Comparison of ENCODE assay signal across 21 cellular contexts in genomic region chr1:43334453-43335205, GRCh38. TPM values are rescaled to one million over a fixed set of nuclear protein-coding genes. Genes with fewer than 3 reads are reported as not detected.
"Had no signal": no experiment of that assay in that cellular context is flagged by ENCODE, and none has a peak within 500 bp of the region (broad histone marks: within the 10 kb centered on the region; RNA-seq: fewer than 3 reads in every experiment).

No MANE protein-coding gene starts in this region.

- H3K9me3 Mint-ChIP-seq: activated CD4-positive, alpha-beta memory T cell treated with anti-CD3 and anti-CD28 coated beads for 36 hours; activated naive CD4-positive, alpha-beta T cell treated with anti-CD3 and anti-CD28 coated beads, Interleukin-2, amount 10 ng/mL, durations not matched to agents 7 days and 5 days; activated naive CD8-positive, alpha-beta T cell treated with anti-CD3 and anti-CD28 coated beads, Interleukin-2, amount 50 U/mL, for 24 hours; activated T-helper 17 cell treated with anti-CD3 and anti-CD28 coated beads, Interleukin-2, amount 50 U/mL, for 72 hours; stimulated activated naive B cell treated with anti-CD40 and anti-IgM and Interleukin-4, amounts not matched to agents 10 μg/mL and 1 μg/mL and 100 μg/mL, for 72 hours; T-cell had no signal

- ATAC-seq: activated naive CD8-positive, alpha-beta T cell treated with anti-CD3 and anti-CD28 coated beads, Interleukin-2, amount 50 U/mL, for 24 hours; activated T-helper 17 cell treated with anti-CD3 and anti-CD28 coated beads, Interleukin-2, amount 50 U/mL, for 72 hours; esophagus mucosa; gastroesophageal sphincter; heart right ventricle; naive thymus-derived CD4-positive, alpha-beta T cell; stimulated activated naive B cell treated with anti-CD40 and anti-IgM and Interleukin-4, amounts not matched to agents 10 μg/mL and 1 μg/mL and 100 μg/mL, for 72 hours; T-cell had no signal

- H3K36me3 Mint-ChIP-seq: activated CD4-positive, alpha-beta memory T cell treated with anti-CD3 and anti-CD28 coated beads for 36 hours; activated naive CD4-positive, alpha-beta T cell treated with anti-CD3 and anti-CD28 coated beads, Interleukin-2, amount 10 ng/mL, durations not matched to agents 7 days and 5 days; brain; naive thymus-derived CD4-positive, alpha-beta T cell; stimulated activated naive B cell treated with anti-CD40 and anti-IgM and Interleukin-4, amounts not matched to agents 10 μg/mL and 1 μg/mL and 100 μg/mL, for 72 hours; T-cell had no signal

- DNase-seq: activated CD4-positive, alpha-beta memory T cell treated with anti-CD3 and anti-CD28 coated beads for 36 hours; activated CD4-positive, alpha-beta T cell treated with anti-CD3 and anti-CD28 coated beads for 1 hour; activated naive CD4-positive, alpha-beta T cell treated with anti-CD3 and anti-CD28 coated beads, Interleukin-2, amount 10 ng/mL, durations not matched to agents 7 days and 5 days; activated naive CD8-positive, alpha-beta T cell treated with anti-CD3 and anti-CD28 coated beads, Interleukin-2, amount 50 U/mL, for 24 hours; anterior cingulate cortex; cortex of kidney; heart right ventricle; left ventricle myocardium inferior; naive thymus-derived CD4-positive, alpha-beta T cell; stimulated activated naive B cell treated with anti-CD40 and anti-IgM and Interleukin-4, amounts not matched to agents 10 μg/mL and 1 μg/mL and 100 μg/mL, for 72 hours; T-cell; T-helper 9 cell; WERI-Rb-1 had no signal

- H3K4me3 Mint-ChIP-seq: activated CD4-positive, alpha-beta memory T cell treated with anti-CD3 and anti-CD28 coated beads for 36 hours; activated naive CD4-positive, alpha-beta T cell treated with anti-CD3 and anti-CD28 coated beads, Interleukin-2, amount 10 ng/mL, durations not matched to agents 7 days and 5 days; activated naive CD8-positive, alpha-beta T cell treated with anti-CD3 and anti-CD28 coated beads, Interleukin-2, amount 50 U/mL, for 24 hours; activated T-helper 17 cell treated with anti-CD3 and anti-CD28 coated beads, Interleukin-2, amount 50 U/mL, for 72 hours; brain; naive thymus-derived CD4-positive, alpha-beta T cell; stimulated activated naive B cell treated with anti-CD40 and anti-IgM and Interleukin-4, amounts not matched to agents 10 μg/mL and 1 μg/mL and 100 μg/mL, for 72 hours; T-cell had no signal

- H3K9me3 ChIP-seq: gastroesophageal sphincter, heart right ventricle, left ventricle myocardium inferior, thoracic aorta had no signal

- H3K27me3 Mint-ChIP-seq: activated CD4-positive, alpha-beta memory T cell treated with anti-CD3 and anti-CD28 coated beads for 36 hours; activated naive CD8-positive, alpha-beta T cell treated with anti-CD3 and anti-CD28 coated beads, Interleukin-2, amount 50 U/mL, for 24 hours; activated T-helper 17 cell treated with anti-CD3 and anti-CD28 coated beads, Interleukin-2, amount 50 U/mL, for 72 hours; naive thymus-derived CD4-positive, alpha-beta T cell; stimulated activated naive B cell treated with anti-CD40 and anti-IgM and Interleukin-4, amounts not matched to agents 10 μg/mL and 1 μg/mL and 100 μg/mL, for 72 hours; T-cell had no signal

- H3K27ac Mint-ChIP-seq: activated CD4-positive, alpha-beta memory T cell treated with anti-CD3 and anti-CD28 coated beads for 36 hours; activated naive CD4-positive, alpha-beta T cell treated with anti-CD3 and anti-CD28 coated beads, Interleukin-2, amount 10 ng/mL, durations not matched to agents 7 days and 5 days; activated naive CD8-positive, alpha-beta T cell treated with anti-CD3 and anti-CD28 coated beads, Interleukin-2, amount 50 U/mL, for 24 hours; activated T-helper 17 cell treated with anti-CD3 and anti-CD28 coated beads, Interleukin-2, amount 50 U/mL, for 72 hours; brain; stimulated activated naive B cell treated with anti-CD40 and anti-IgM and Interleukin-4, amounts not matched to agents 10 μg/mL and 1 μg/mL and 100 μg/mL, for 72 hours; T-cell had no signal

RNA-seq across cellular contexts. Expression of gene MPL, which starts 3.0 kb away (rescaled TPM):
- total RNA-seq: activated CD4-positive, alpha-beta memory T cell treated with anti-CD3 and anti-CD28 coated beads for 36 hours; activated T-helper 17 cell treated with anti-CD3 and anti-CD28 coated beads, Interleukin-2, amount 50 U/mL, for 72 hours; kidney epithelial cell; mucosa of gallbladder; osteocyte; thoracic aorta had no signal

RNA-seq across cellular contexts. Expression of gene TIE1, which starts 33.8 kb away (rescaled TPM):
- total RNA-seq: activated CD4-positive, alpha-beta memory T cell treated with anti-CD3 and anti-CD28 coated beads for 36 hours; osteocyte had no signal

RNA-seq across cellular contexts. Expression of gene C1orf210, which starts 49.2 kb away (rescaled TPM):
- total RNA-seq: activated CD4-positive, alpha-beta memory T cell treated with anti-CD3 and anti-CD28 coated beads for 36 hours; activated T-helper 17 cell treated with anti-CD3 and anti-CD28 coated beads, Interleukin-2, amount 50 U/mL, for 72 hours; heart right ventricle; left ventricle myocardium inferior; naive thymus-derived CD4-positive, alpha-beta T cell; osteocyte; thoracic aorta had no signal
